Comparison of ENCODE assay signal across 14 cellular contexts in the genomic region with DNA sequence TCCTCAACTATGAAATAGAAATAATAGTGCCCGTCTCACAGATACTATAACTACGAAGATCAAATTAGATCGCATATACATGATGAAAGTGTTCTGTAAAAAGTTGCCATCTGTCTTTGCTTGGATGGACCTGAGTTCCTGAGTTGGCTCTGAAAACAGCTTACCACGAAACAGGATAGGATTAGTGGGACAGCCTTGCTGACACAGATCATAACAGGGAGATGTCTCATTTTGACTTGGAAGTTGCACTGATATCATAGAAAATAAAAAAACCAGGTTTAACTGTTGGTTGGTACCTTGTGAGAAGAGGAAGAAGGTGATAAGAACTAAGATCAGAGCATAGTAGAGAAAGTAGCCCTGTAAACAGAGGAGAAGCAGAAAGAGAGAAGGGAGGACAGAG.
DNase-seq lines count a peak whose midpoint lies in the region; ATAC-seq and TF ChIP-seq lines count a peak whose summit lies in the region.
"Had no signal": no experiment of that assay in that cellular context is flagged by ENCODE, and none has a peak within 500 bp of the region (broad histone marks: within the 10 kb centered on the region; RNA-seq: fewer than 3 reads in every experiment).

No MANE protein-coding gene starts in this region.

- intact Hi-C loops in esophagus squamous epithelium (cut with DNase I) (no loop called here), ovary (cut with DNase I) (no loop called here)

- TF ChIP-seq CTCF in H9 (conservative IDR thresholded peaks at IDR 0.05) (no peak), esophagus squamous epithelium (IDR thresholded peaks at IDR 0.05) (no peak), ovary (IDR thresholded peaks at IDR 0.05) (no peak)

- H2BK20ac ChIP-seq in H9 (ENCODE audit: low read depth, low read length, poor library complexity, severe bottlenecking): peak overlapping the region; percentile 45

- no peak overlapping the region for H3K56ac ChIP-seq in H9 (ENCODE audit: insufficient read length, low read depth, low read length)

- H4K20me1 ChIP-seq in H9 (ENCODE audit: control insufficient read depth, insufficient read depth, insufficient read length): no peaks in the 10 kb centered on the region

- no peak overlapping the region for H2AK5ac ChIP-seq in H9 (ENCODE audit: insufficient read length, low read length)

- peaks cover 0 to 5% (median 0%) of the 10 kb centered on the region in 3 experiments; a peak in 1 of 7 replicates for H3K36me3 Mint-ChIP-seq in H9 (ENCODE audit: insufficient read depth in 1 of 3, low read depth in 3 of 3)
- no peaks in the 10 kb centered on the region for H3K36me3 Mint-ChIP-seq in CD8-positive, alpha-beta memory T cell

- H3K27ac ChIP-seq in H9 (ENCODE audit: insufficient read length, low read depth, low read length) (no peak overlapping the region), esophagus squamous epithelium (peak overlapping the region in 3 of 4 donors; percentile 42 to 76 (median 66)), ovary (peak overlapping the region; percentile 21 to 22)
- H3K27ac ChIP-seq in CD8-positive, alpha-beta memory T cell (ENCODE audit: low read depth, low read length): no peak overlapping the region

- H3K9ac ChIP-seq in H9 (ENCODE audit: extremely low read depth, insufficient read length, low read length): no peak overlapping the region

- H4K5ac ChIP-seq in H9 (ENCODE audit: insufficient read length, low read depth, low read length): no peak overlapping the region

- no peaks in the 10 kb centered on the region for H3K9me3 ChIP-seq in H9 (ENCODE audit: control insufficient read depth, low read depth, low read length)
- H3K9me3 ChIP-seq in esophagus squamous epithelium: no peaks in the 10 kb centered on the region
- H3K9me3 ChIP-seq in ovary: no peaks in the 10 kb centered on the region
- no peaks in the 10 kb centered on the region for H3K9me3 ChIP-seq in CD8-positive, alpha-beta memory T cell (ENCODE audit: low read length)

- no peak overlapping the region for H4K8ac ChIP-seq in H9 (replicated peaks; ENCODE audit: insufficient read length, low read depth, low read length)

- H2AFZ ChIP-seq in H9 (ENCODE audit: low read length): no peak overlapping the region

- no peak for TF ChIP-seq EP300 in ovary (IDR thresholded peaks at IDR 0.05)

- no peak overlapping the region for H3K4me3 Mint-ChIP-seq in H9
- no peak overlapping the region for H3K4me3 Mint-ChIP-seq in CD8-positive, alpha-beta memory T cell

- no peak overlapping the region for H2BK12ac ChIP-seq in H9 (ENCODE audit: insufficient read length, low read depth, low read length)

- H3K4me3 ChIP-seq in esophagus squamous epithelium: no peak overlapping the region
- H3K4me3 ChIP-seq in ovary: no peak overlapping the region
- no peak overlapping the region for H3K4me3 ChIP-seq in CD8-positive, alpha-beta memory T cell (ENCODE audit: low read length)

- no peaks in the 10 kb centered on the region; the same call in 1 of the 2 replicates for H3K79me2 ChIP-seq in H9 (ENCODE audit: insufficient read depth, low read length)

- no peaks in the 10 kb centered on the region for H3K79me1 ChIP-seq in H9 (ENCODE audit: insufficient read depth, low read depth, low read length, poor library complexity, severe bottlenecking)

- H3K4me1 ChIP-seq in H9 (ENCODE audit: insufficient read depth, low read length): peaks cover 10% of the 10 kb centered on the region
- peaks cover 0 to 70% (median 11%) of the 10 kb centered on the region in 3 donors for H3K4me1 ChIP-seq in esophagus squamous epithelium
- peaks cover 30% of the 10 kb centered on the region for H3K4me1 ChIP-seq in ovary (ENCODE audit: insufficient read depth)
- H3K4me1 ChIP-seq in CD8-positive, alpha-beta memory T cell (ENCODE audit: insufficient read depth, low read length): no peaks in the 10 kb centered on the region

- H3K4me2 ChIP-seq in H9 (ENCODE audit: insufficient read depth, insufficient read length, low read length): no peak overlapping the region

- H3K14ac ChIP-seq in H9 (ENCODE audit: insufficient read depth, low read length): no peak overlapping the region

- POLR2A ChIA-PET in CD8-positive, alpha-beta memory T cell (lab: Charles Lee): no interaction called here

- H3K4ac ChIP-seq in H9 (ENCODE audit: low read depth, low read length): no peak overlapping the region

- no peak overlapping the region for H2BK120ac ChIP-seq in H9 (ENCODE audit: low read depth, low read length, poor library complexity, severe bottlenecking)

- H3K27me3 ChIP-seq in H9 (ENCODE audit: insufficient read depth, low read length) (no peaks in the 10 kb centered on the region), esophagus squamous epithelium (no peaks in the 10 kb centered on the region), ovary (no peaks in the 10 kb centered on the region)
- H3K27me3 ChIP-seq in CD8-positive, alpha-beta memory T cell (ENCODE audit: insufficient read depth, low read length, poor library complexity, severe bottlenecking): no peaks in the 10 kb centered on the region

- H2BK5ac ChIP-seq in H9 (ENCODE audit: insufficient read length, low read length): no peak overlapping the region

- no peaks in the 10 kb centered on the region for H3K27me3 Mint-ChIP-seq in H9 (ENCODE audit: low read depth)
- peaks cover 0 to 6% of the 10 kb centered on the region in 2 donors for H3K27me3 Mint-ChIP-seq in CD8-positive, alpha-beta memory T cell

- H3K36me3 ChIP-seq in esophagus squamous epithelium (no peaks in the 10 kb centered on the region), ovary (no peaks in the 10 kb centered on the region)
- H3K36me3 ChIP-seq in CD8-positive, alpha-beta memory T cell (ENCODE audit: insufficient read depth, low read length): no peaks in the 10 kb centered on the region

- H3K18ac ChIP-seq in H9 (ENCODE audit: insufficient read length, low read depth, low read length): no peak overlapping the region

- no peaks in the 10 kb centered on the region for H3K9me3 Mint-ChIP-seq in H9
- no peaks in the 10 kb centered on the region for H3K9me3 Mint-ChIP-seq in CD8-positive, alpha-beta memory T cell

- DNase-seq in H9 (no peak), NCI-H82 treated with DMSO at 0.1 percent for 48 hours (lab: John Stamatoyannopoulos, UW; ENCODE audit: unreplicated experiment) (peak; percentile 11), esophagus squamous epithelium (lab: John Stamatoyannopoulos, UW) (no peak), ovary (no peak), kidney tubule cell (ENCODE audit: low spot score) (no peak)
- no peak for DNase-seq in stimulated activated naive CD8-positive, alpha-beta T cell treated with anti-CD3 and anti-CD28 coated beads, Interleukin-15, Interleukin-2, amounts not matched to agents 100 U/mL and 50 U/mL, for 24 hours
- DNase-seq in CD8-positive, alpha-beta memory T cell: no peak
- DNase-seq: activated effector memory CD4-positive, alpha-beta T cell treated with anti-CD3 and anti-CD28 coated beads, Interleukin-2, amount 50 U/mL, for 16 hours; H7; NCI-H1930; NCI-H446; occipital lobe; stimulated activated CD4-positive, alpha-beta T cell treated with anti-CD3 and anti-CD28 coated beads, Interleukin-2, amount 100 ng/mL, for 48 hours had no signal

- no peak overlapping the region for H3T11ph ChIP-seq in H9 (ENCODE audit: low read length)

- H3K27ac Mint-ChIP-seq in H9: no peak overlapping the region
- H3K27ac Mint-ChIP-seq in CD8-positive, alpha-beta memory T cell: no peak overlapping the region

- no peak overlapping the region for H3K23ac ChIP-seq in H9 (ENCODE audit: insufficient read length, low read depth, low read length)

- WGBS in H9 (ENCODE audit: extremely low coverage, insufficient read length, low lambda C conversion rate): no CpG with 5 or more reads among the region's 4 CpGs
- 66 to 85% methylated on average over 4 of the region's 4 CpGs for WGBS in esophagus squamous epithelium, 2 donors
- 85 to 91% (median 87%) methylated on average over 4 of the region's 4 CpGs for WGBS in ovary, 3 donors

- CTCF ChIA-PET in CD8-positive, alpha-beta memory T cell (lab: Charles Lee): no interaction called here

- no peak overlapping the region for H4K91ac ChIP-seq in H9 (ENCODE audit: insufficient read length, low read depth, low read length)

- no peaks in the 10 kb centered on the region for H3K23me2 ChIP-seq in H9 (ENCODE audit: insufficient read length, low read depth, low read length, poor library complexity, severe bottlenecking)

- ATAC-seq in stimulated activated naive CD8-positive, alpha-beta T cell treated with anti-CD3 and anti-CD28 coated beads, Interleukin-15, Interleukin-2, amounts not matched to agents 100 U/mL and 50 U/mL, for 24 hours: no peak
- ATAC-seq in GM21786 (IDR thresholded peaks at IDR 0.05; ENCODE audit: unreplicated experiment): no peak

- TF ChIP-seq POLR2A in esophagus squamous epithelium (IDR thresholded peaks at IDR 0.05) (no peak), ovary (IDR thresholded peaks at IDR 0.05) (no peak)

- H3K4me1 Mint-ChIP-seq in H9: peaks cover 15 to 23% of the 10 kb centered on the region in 2 experiments
- no peaks in the 10 kb centered on the region for H3K4me1 Mint-ChIP-seq in CD8-positive, alpha-beta memory T cell

- H2BK15ac ChIP-seq in H9 (ENCODE audit: low read depth, low read length): no peak overlapping the region

Comparison
In these comparisons a context has a peak if more than half of its experiments do, and no peak if none do; other contexts are left out.
1. H3K27ac ChIP-seq: peak in esophagus squamous epithelium (3 of 4) and ovary (2 of 2); none in H9 (single experiment) and CD8-positive, alpha-beta memory T cell (single experiment).